Comparison of ENCODE assay signal across 10 cellular contexts in the genomic region with DNA sequence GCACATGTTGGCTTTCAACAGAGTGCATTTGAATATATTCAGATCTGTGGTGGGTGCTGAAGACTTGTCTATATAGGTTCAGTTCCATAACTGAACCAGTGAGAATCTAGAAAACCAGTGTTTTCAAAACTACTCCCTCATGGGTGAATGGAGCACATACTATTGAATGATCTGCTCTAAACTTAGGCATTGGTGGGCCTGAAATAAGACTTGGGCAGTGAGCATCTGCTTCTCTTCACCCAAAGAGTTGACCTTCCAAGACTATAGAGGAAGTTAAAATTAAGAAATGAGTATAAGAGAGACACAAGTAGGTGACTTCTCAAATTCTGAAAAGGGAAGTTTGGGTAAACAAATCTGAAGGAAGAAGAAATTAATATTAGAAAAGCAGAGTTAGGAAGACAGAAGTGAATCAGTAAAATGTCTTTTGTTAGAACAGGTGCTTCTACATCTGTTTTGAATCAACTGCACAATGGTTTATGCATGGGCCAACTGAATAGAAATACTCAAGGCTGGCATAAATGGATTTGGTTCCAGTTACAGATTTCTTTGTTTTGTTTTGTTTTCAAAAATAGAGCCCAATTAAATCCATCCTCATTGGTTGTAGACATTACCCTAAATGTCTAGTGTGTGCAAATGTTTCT. TPM values are rescaled to one million over a fixed set of nuclear protein-coding genes. Genes with fewer than 3 reads are reported as not detected.
A peak's percentile ranks its signal among the peaks of the same experiment; 100 is the strongest.
DNase-seq lines count a peak whose midpoint lies in the region; ATAC-seq and TF ChIP-seq lines count a peak whose summit lies in the region.
"Had no signal": no experiment of that assay in that cellular context is flagged by ENCODE, and none has a peak within 500 bp of the region (broad histone marks: within the 10 kb centered on the region; RNA-seq: fewer than 3 reads in every experiment).

No MANE protein-coding gene starts in this region.

- no peak overlapping the region for H3K4me3 Mint-ChIP-seq in CD8-positive, alpha-beta T cell
- no peak overlapping the region for H3K4me3 Mint-ChIP-seq in activated CD4-positive, alpha-beta T cell treated with anti-CD3 and anti-CD28 coated beads, Interleukin-2, amount 10 ng/mL, durations not matched to agents 24 days and 14 days

- no peaks in the 10 kb centered on the region for H3K4me1 ChIP-seq in CD8-positive, alpha-beta T cell (ENCODE audit: insufficient read depth, low read length)

- H3K9me3 ChIP-seq in CD8-positive, alpha-beta T cell (ENCODE audit: low read length), result no peaks in the 10 kb centered on the region

- H3K4me1 Mint-ChIP-seq in CD8-positive, alpha-beta T cell (ENCODE audit: low read depth), result no peaks in the 10 kb centered on the region
- peaks cover 3% of the 10 kb centered on the region for H3K4me1 Mint-ChIP-seq in activated CD4-positive, alpha-beta T cell treated with anti-CD3 and anti-CD28 coated beads, Interleukin-2, amount 10 ng/mL, durations not matched to agents 24 days and 14 days

- no peak overlapping the region for H3K4me3 ChIP-seq in CD8-positive, alpha-beta T cell (ENCODE audit: low read depth, low read length)

- H3K27me3 ChIP-seq in CD8-positive, alpha-beta T cell (ENCODE audit: insufficient read depth, low read length), result no peaks in the 10 kb centered on the region

- no peak overlapping the region for H3K27ac ChIP-seq in CD8-positive, alpha-beta T cell (ENCODE audit: low read depth, low read length)
- H3K27ac ChIP-seq: VCaP had no signal

- peak; percentile 90 for ATAC-seq in GM19395 (IDR thresholded peaks at IDR 0.05; ENCODE audit: unreplicated experiment)
- ATAC-seq in HG03064 (IDR thresholded peaks at IDR 0.05; ENCODE audit: low read depth, unreplicated experiment), result peak; percentile 65
- ATAC-seq in CD8-positive, alpha-beta T cell, result no peak

- POLR2A ChIA-PET in CD8-positive, alpha-beta T cell (lab: Charles Lee), result no interaction called here

- H3K9me3 Mint-ChIP-seq in CD8-positive, alpha-beta T cell, result peaks cover 9% of the 10 kb centered on the region
- H3K9me3 Mint-ChIP-seq in activated CD4-positive, alpha-beta T cell treated with anti-CD3 and anti-CD28 coated beads, Interleukin-2, amount 10 ng/mL, durations not matched to agents 24 days and 14 days, result peaks cover 14% of the 10 kb centered on the region

- intact Hi-C loops in CD8-positive, alpha-beta T cell (cut with DNase I, micrococcal nuclease), result no loop called here
- intact Hi-C loops in activated CD4-positive, alpha-beta T cell treated with anti-CD3 and anti-CD28 coated beads, Interleukin-2, amount 10 ng/mL, durations not matched to agents 24 days and 14 days (cut with micrococcal nuclease), result no loop called here

- CTCF ChIA-PET in CD8-positive, alpha-beta T cell (lab: Charles Lee), result no interaction called here

- H3K36me3 Mint-ChIP-seq in CD8-positive, alpha-beta T cell, result no peaks in the 10 kb centered on the region
- peaks cover 2% of the 10 kb centered on the region for H3K36me3 Mint-ChIP-seq in activated CD4-positive, alpha-beta T cell treated with anti-CD3 and anti-CD28 coated beads, Interleukin-2, amount 10 ng/mL, durations not matched to agents 24 days and 14 days (ENCODE audit: low read depth)

- H3K27me3 Mint-ChIP-seq in CD8-positive, alpha-beta T cell (ENCODE audit: low read depth), result peaks cover 2% of the 10 kb centered on the region
- H3K27me3 Mint-ChIP-seq in activated CD4-positive, alpha-beta T cell treated with anti-CD3 and anti-CD28 coated beads, Interleukin-2, amount 10 ng/mL, durations not matched to agents 24 days and 14 days, result no peaks in the 10 kb centered on the region

- DNase-seq in AML-193 (lab: John Stamatoyannopoulos, UW), result peak; percentile 85 to 94
- peak; percentile 78 for DNase-seq in NCI-H748 (lab: John Stamatoyannopoulos, UW; ENCODE audit: unreplicated experiment)
- no peak for DNase-seq in HuH-7.5 (ENCODE audit: low spot score)
- no peak for DNase-seq in CD8-positive, alpha-beta T cell
- DNase-seq in activated CD4-positive, alpha-beta T cell treated with anti-CD3 and anti-CD28 coated beads, Interleukin-2, amount 10 ng/mL, durations not matched to agents 24 days and 14 days, result no peak
- no peak for DNase-seq in T-helper 9 cell
- DNase-seq: NCI-H1417 had no signal

- no peak overlapping the region for H3K27ac Mint-ChIP-seq in CD8-positive, alpha-beta T cell
- H3K27ac Mint-ChIP-seq in activated CD4-positive, alpha-beta T cell treated with anti-CD3 and anti-CD28 coated beads, Interleukin-2, amount 10 ng/mL, durations not matched to agents 24 days and 14 days, result no peak overlapping the region

- no peaks in the 10 kb centered on the region for H3K36me3 ChIP-seq in CD8-positive, alpha-beta T cell (ENCODE audit: insufficient read depth, low read length)

- TF ChIP-seq CTCF in CD8-positive, alpha-beta T cell (IDR thresholded peaks at IDR 0.05), result no peak

RNA-seq across cellular contexts. Expression of a gene that starts 19.3 kb away (rescaled TPM):
- 1 to 10 TPM; 2.9 TPM for total RNA-seq in CD8-positive, alpha-beta T cell
- total RNA-seq in activated CD4-positive, alpha-beta T cell treated with anti-CD3 and anti-CD28 coated beads, Interleukin-2, amount 10 ng/mL, durations not matched to agents 24 days and 14 days, result 26.3 and 26.5 TPM in 2 replicates

Comparison
In these comparisons a context has a peak if more than half of its experiments do, and no peak if none do; other contexts are left out.
1. DNase-seq: peak in AML-193 (2 of 2) and NCI-H748 (single experiment); none in HuH-7.5 (single experiment), CD8-positive, alpha-beta T cell (0 of 7), activated CD4-positive, alpha-beta T cell treated with anti-CD3 and anti-CD28 coated beads, Interleukin-2, amount 10 ng/mL, durations not matched to agents 24 days and 14 days (single experiment) and T-helper 9 cell (single experiment).